ENCODE assay signal across 13 cellular contexts in the genomic region with DNA sequence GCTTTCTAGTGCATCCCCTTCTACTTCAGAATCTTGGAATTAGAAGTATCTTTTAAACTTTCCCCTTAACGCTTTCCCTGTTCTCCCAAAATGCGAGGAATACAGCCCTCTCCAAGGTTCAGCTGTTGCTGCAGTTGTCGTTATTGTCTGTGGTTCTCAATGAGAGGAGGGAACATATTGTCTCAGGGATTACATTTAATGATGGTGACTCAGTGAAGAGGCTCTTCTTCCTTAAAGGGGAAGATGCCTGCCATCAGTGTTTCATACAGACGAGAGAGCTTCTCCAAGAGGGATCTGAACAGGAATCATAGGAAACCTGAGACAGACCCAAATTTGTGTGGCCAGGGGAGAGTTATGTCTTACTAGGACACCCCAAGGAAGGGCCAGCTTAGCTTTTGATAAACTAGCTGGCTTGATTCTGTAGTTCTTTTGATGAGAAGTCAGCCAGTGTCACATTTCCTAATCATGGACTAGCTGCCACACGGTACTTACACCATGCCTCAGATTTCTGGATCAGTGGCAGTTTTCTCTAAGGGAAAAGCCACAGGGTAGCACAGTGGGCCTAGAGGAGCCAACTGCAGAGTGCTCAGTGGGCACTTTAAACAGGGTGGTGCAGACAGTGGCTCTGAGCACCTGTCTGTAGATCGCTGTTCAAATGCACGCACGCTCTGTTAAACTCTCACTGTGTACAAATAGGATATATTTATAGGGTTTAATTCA. TPM values are rescaled to one million over a fixed set of nuclear protein-coding genes. Genes with fewer than 3 reads are reported as not detected.
DNase-seq lines count a peak whose midpoint lies in the region; ATAC-seq, FAIRE-seq and TF ChIP-seq lines count a peak whose summit lies in the region.
"Had no signal": no experiment of that assay in that cellular context is flagged by ENCODE, and none has a peak within 500 bp of the region (broad histone marks: within the 10 kb centered on the region; RNA-seq: fewer than 3 reads in every experiment).

No MANE protein-coding gene starts in this region.

- H4K20me1 ChIP-seq in GM23248 (ENCODE audit: insufficient read depth) = no peaks in the 10 kb centered on the region

- peaks cover 3% of the 10 kb centered on the region for H3K36me3 Mint-ChIP-seq in activated CD4-positive, alpha-beta memory T cell treated with anti-CD3 and anti-CD28 coated beads, Interleukin-2, amount 10 ng/mL, durations not matched to agents 7 days and 5 days (ENCODE audit: low read depth)

- H3K27ac ChIP-seq in GM23248 (no peak overlapping the region), RWPE2 (ENCODE audit: poor library complexity, severe bottlenecking) (peak overlapping the region; percentile 53), kidney (ENCODE audit: low read depth in 2 of 2, low read length in 2 of 2) (no peak overlapping the region)
- H3K27ac ChIP-seq: right atrium auricular region, tibial artery had no signal

- H2AFZ ChIP-seq in GM23248 = no peak overlapping the region

- intact Hi-C loops in kidney (cut with DNase I) = no loop called here

- POLR2A ChIA-PET in activated CD4-positive, alpha-beta memory T cell treated with anti-CD3 and anti-CD28 coated beads, Interleukin-2, amount 10 ng/mL, durations not matched to agents 7 days and 5 days (lab: Charles Lee) = no interaction called here

- H3K4me1 ChIP-seq in GM23248 (ENCODE audit: insufficient read depth) (peaks cover 5% of the 10 kb centered on the region), RWPE2 (ENCODE audit: insufficient read depth, poor library complexity, severe bottlenecking) (peaks cover 8% of the 10 kb centered on the region), kidney (ENCODE audit: control insufficient read depth in 1 of 2, insufficient read depth in 1 of 2, low read depth in 1 of 2, low read length in 2 of 2) (no peaks in the 10 kb centered on the region)
- H3K4me1 ChIP-seq: right atrium auricular region, tibial artery had no signal

- peak; percentile 54 for DNase-seq in A172 (ENCODE audit: low spot score)
- DNase-seq in GM23248 = peak; percentile 72
- no peak for DNase-seq in RWPE2 (ENCODE audit: low spot score)
- peak; percentile 51 for DNase-seq in fibroblast of peridontal ligament (ENCODE audit: extremely low read depth)
- DNase-seq in activated CD4-positive, alpha-beta memory T cell treated with anti-CD3 and anti-CD28 coated beads, Interleukin-2, amount 10 ng/mL, durations not matched to agents 7 days and 5 days = no peak
- no peak for DNase-seq in UCSD-AML1 (lab: John Stamatoyannopoulos, UW; ENCODE audit: unreplicated experiment)
- no peak for DNase-seq in kidney
- no peak for DNase-seq in cerebellar nuclear complex (lab: John Stamatoyannopoulos, UW)
- DNase-seq: T-helper 1 cell, tibial artery had no signal

- H3K27ac Mint-ChIP-seq in activated CD4-positive, alpha-beta memory T cell treated with anti-CD3 and anti-CD28 coated beads, Interleukin-2, amount 10 ng/mL, durations not matched to agents 7 days and 5 days = no peak overlapping the region
- H3K27ac Mint-ChIP-seq: activated naive CD4-positive, alpha-beta T cell treated with anti-CD3 and anti-CD28 coated beads, Interleukin-2, amount 50 U/mL, for 24 hours; B cell had no signal

- H3K4me3 Mint-ChIP-seq in activated CD4-positive, alpha-beta memory T cell treated with anti-CD3 and anti-CD28 coated beads, Interleukin-2, amount 10 ng/mL, durations not matched to agents 7 days and 5 days = no peak overlapping the region
- H3K4me3 Mint-ChIP-seq: activated naive CD4-positive, alpha-beta T cell treated with anti-CD3 and anti-CD28 coated beads, Interleukin-2, amount 50 U/mL, for 24 hours; B cell had no signal

- no peaks in the 10 kb centered on the region for H3K27me3 Mint-ChIP-seq in activated CD4-positive, alpha-beta memory T cell treated with anti-CD3 and anti-CD28 coated beads, Interleukin-2, amount 10 ng/mL, durations not matched to agents 7 days and 5 days
- H3K27me3 Mint-ChIP-seq: activated naive CD4-positive, alpha-beta T cell treated with anti-CD3 and anti-CD28 coated beads, Interleukin-2, amount 50 U/mL, for 24 hours; B cell had no signal

- H3K4me1 Mint-ChIP-seq in activated CD4-positive, alpha-beta memory T cell treated with anti-CD3 and anti-CD28 coated beads, Interleukin-2, amount 10 ng/mL, durations not matched to agents 7 days and 5 days = no peaks in the 10 kb centered on the region
- H3K4me1 Mint-ChIP-seq: activated naive CD4-positive, alpha-beta T cell treated with anti-CD3 and anti-CD28 coated beads, Interleukin-2, amount 50 U/mL, for 24 hours had no signal

- peaks cover 8% of the 10 kb centered on the region; the same call in 1 of the 2 replicates for H3F3A ChIP-seq in GM23248 (ENCODE audit: insufficient read depth)

- no peak for FAIRE-seq in kidney (lab: Jason Lieb, UNC)

- H3K27me3 ChIP-seq in GM23248 (replicated peaks; ENCODE audit: insufficient read depth) (no peaks in the 10 kb centered on the region), RWPE2 (ENCODE audit: insufficient read depth, poor library complexity, severe bottlenecking) (no peaks in the 10 kb centered on the region)
- H3K27me3 ChIP-seq: right atrium auricular region, tibial artery had no signal

- no peaks in the 10 kb centered on the region for H3K9me2 ChIP-seq in GM23248 (ENCODE audit: insufficient read depth)

- 74 to 76% methylated on average over 8 of the region's 8 CpGs for WGBS in GM23248 (ENCODE audit: low coverage in 1 of 2, low lambda C conversion rate in 2 of 2, missing lambda C conversion rate in 2 of 2), 2 experiments

- H3K9ac ChIP-seq in GM23248 (no peak overlapping the region), kidney (ENCODE audit: low read length in 2 of 2) (no peak overlapping the region)

- in situ Hi-C loops in GM23248 (cut with MboI) = no loop called here

- H3K36me3 ChIP-seq in GM23248 (ENCODE audit: low read depth) (no peaks in the 10 kb centered on the region), RWPE2 (ENCODE audit: low read depth) (peaks cover 24% of the 10 kb centered on the region), kidney (ENCODE audit: control insufficient read depth in 1 of 2, insufficient read depth in 2 of 2, low read length in 2 of 2) (peaks cover 8 to 17% of the 10 kb centered on the region in 2 donors)

- no peak for TF ChIP-seq CTCF in RWPE2 (IDR thresholded peaks at IDR 0.05; ENCODE audit: poor library complexity, severe bottlenecking)
- no peak for TF ChIP-seq CTCF in kidney (IDR thresholded peaks at IDR 0.05; ENCODE audit: borderline replicate concordance, extremely low read depth, insufficient read depth)

- CTCF ChIA-PET in activated CD4-positive, alpha-beta memory T cell treated with anti-CD3 and anti-CD28 coated beads, Interleukin-2, amount 10 ng/mL, durations not matched to agents 7 days and 5 days (lab: Charles Lee) = no interaction called here

- peak overlapping the region; percentile 47 for H3K4me2 ChIP-seq in GM23248 (ENCODE audit: unreplicated experiment)

- H3K9me3 ChIP-seq in GM23248 (ENCODE audit: low read depth) = no peaks in the 10 kb centered on the region
- H3K9me3 ChIP-seq in RWPE2 (ENCODE audit: severe bottlenecking) = no peaks in the 10 kb centered on the region
- no peaks in the 10 kb centered on the region for H3K9me3 ChIP-seq in kidney (ENCODE audit: control insufficient read depth in 1 of 2, low read length in 2 of 2)
- H3K9me3 ChIP-seq: right atrium auricular region, tibial artery had no signal

- H3K9me3 Mint-ChIP-seq in activated CD4-positive, alpha-beta memory T cell treated with anti-CD3 and anti-CD28 coated beads, Interleukin-2, amount 10 ng/mL, durations not matched to agents 7 days and 5 days = no peaks in the 10 kb centered on the region
- H3K9me3 Mint-ChIP-seq: activated naive CD4-positive, alpha-beta T cell treated with anti-CD3 and anti-CD28 coated beads, Interleukin-2, amount 50 U/mL, for 24 hours had no signal

- ATAC-seq in RWPE2 (ENCODE audit: low read depth) = peak; percentile 97

- no peaks in the 10 kb centered on the region for H3K79me2 ChIP-seq in GM23248 (ENCODE audit: insufficient read depth)

- H3K4me3 ChIP-seq in GM23248 (no peak overlapping the region), RWPE2 (ENCODE audit: severe bottlenecking) (no peak overlapping the region), kidney (ENCODE audit: low read length in 2 of 2) (no peak overlapping the region)
- H3K4me3 ChIP-seq: right atrium auricular region, tibial artery had no signal

RNA-seq across cellular contexts. Expression of gene TMEM181, which starts 59.7 kb away (rescaled TPM):
- total RNA-seq in A172 (2014; rRNA removed; shearing (Covaris generic)) = 24.1 and 25.5 TPM in 2 replicates
- 52.6 and 53.0 TPM in 2 replicates for total RNA-seq in GM23248 (2014; rRNA removed; shearing (Covaris generic))
- polyA plus RNA-seq in GM23248 (2016; fragmentation: Nextera tagmentation; extraction: Ambion mirVana) (26.7 and 30.7 TPM in 2 replicates), kidney (ENCODE audit: insufficient read depth, low read depth, low replicate concordance) (6.9 TPM)
- 10 to 100 TPM; 20.2 to 20.5 TPM for total RNA-seq in activated CD4-positive, alpha-beta memory T cell treated with anti-CD3 and anti-CD28 coated beads, Interleukin-2, amount 10 ng/mL, durations not matched to agents 7 days and 5 days
- 19.9 TPM for total RNA-seq in kidney

Comparison
In these comparisons a context has a peak if more than half of its experiments do, and no peak if none do; other contexts are left out.
1. DNase-seq: peak in A172 (single experiment), GM23248 (single experiment) and fibroblast of peridontal ligament (single experiment); none in RWPE2 (single experiment), activated CD4-positive, alpha-beta memory T cell treated with anti-CD3 and anti-CD28 coated beads, Interleukin-2, amount 10 ng/mL, durations not matched to agents 7 days and 5 days (single experiment), UCSD-AML1 (single experiment), kidney (single experiment) and cerebellar nuclear complex (0 of 2).